In the genomic region with DNA sequence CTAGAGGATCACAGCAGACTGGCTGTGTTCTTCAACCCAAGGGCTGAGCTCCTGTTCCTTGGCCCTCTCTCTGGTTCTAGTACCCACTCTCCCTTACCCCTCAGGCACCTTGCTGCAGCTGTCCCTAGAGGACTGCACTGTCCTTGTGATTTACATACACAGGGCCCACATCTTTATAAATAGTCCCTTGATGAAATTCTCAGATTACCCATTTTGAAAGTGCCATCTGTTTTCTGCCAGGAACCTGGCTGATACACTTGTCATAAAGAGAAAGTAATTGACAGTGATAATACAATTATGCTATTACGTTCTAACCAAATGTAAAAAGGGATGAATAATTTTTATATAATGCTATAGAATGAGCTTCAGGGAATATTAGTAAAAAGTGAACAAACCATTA, we compare ENCODE assay signal across 9 cellular contexts. TPM values are rescaled to one million over a fixed set of nuclear protein-coding genes. Genes with fewer than 3 reads are reported as not detected.
A peak's percentile ranks its signal among the peaks of the same experiment; 100 is the strongest.
DNase-seq lines count a peak whose midpoint lies in the region; ATAC-seq and TF ChIP-seq lines count a peak whose summit lies in the region.
"Had no signal": no experiment of that assay in that cellular context is flagged by ENCODE, and none has a peak within 500 bp of the region (broad histone marks: within the 10 kb centered on the region; RNA-seq: fewer than 3 reads in every experiment).

No MANE protein-coding gene starts in this region.

- TF ChIP-seq CTCF in GM13977 (IDR thresholded peaks at IDR 0.05; ENCODE audit: extremely low read depth, insufficient read depth, missing control alignments) (no peak), activated B cell treated with CpG ODN at 0.5 μM for 24 hours (IDR thresholded peaks at IDR 0.05) (no peak)

- CTCF ChIA-PET in activated B cell treated with CpG ODN at 0.5 μM for 24 hours (lab: Charles Lee), result interaction anchor here (0.9 to 1.0 kb wide), 2 partner anchors 38 to 39 kb away, joined by 3 read pairs; no protein-coding TSS in a partner anchor
- CTCF ChIA-PET in activated naive CD4-positive, alpha-beta T cell treated with anti-CD3 and anti-CD28 coated beads, Interleukin-2, amount 10 ng/mL, durations not matched to agents 7 days and 5 days (lab: Charles Lee), result interaction anchor here (0.6 to 2.0 kb wide), 3 partner anchors 30 to 50 kb away, joined by 3 to 4 read pairs (median 3); no protein-coding TSS in a partner anchor

- no peaks in the 10 kb centered on the region for H3K9me3 Mint-ChIP-seq in activated B cell treated with CpG ODN at 0.5 μM for 24 hours
- no peaks in the 10 kb centered on the region for H3K9me3 Mint-ChIP-seq in activated naive CD4-positive, alpha-beta T cell treated with anti-CD3 and anti-CD28 coated beads, Interleukin-2, amount 10 ng/mL, durations not matched to agents 7 days and 5 days
- no peaks in the 10 kb centered on the region for H3K9me3 Mint-ChIP-seq in activated T-helper 2 cell treated with anti-CD3 and anti-CD28 coated beads, Interferon-gamma antibody, Interleukin-2, Interleukin-4, amounts not matched to agents 10 μg/mL and 5 μg/mL and 100 μg/mL, durations not matched to agents 14 hours and 24 hours and 36 hours
- H3K9me3 Mint-ChIP-seq: memory B cell had no signal

- no peak overlapping the region for H3K27ac Mint-ChIP-seq in activated B cell treated with CpG ODN at 0.5 μM for 24 hours
- no peak overlapping the region for H3K27ac Mint-ChIP-seq in activated naive CD4-positive, alpha-beta T cell treated with anti-CD3 and anti-CD28 coated beads, Interleukin-2, amount 10 ng/mL, durations not matched to agents 7 days and 5 days
- no peak overlapping the region for H3K27ac Mint-ChIP-seq in activated T-helper 2 cell treated with anti-CD3 and anti-CD28 coated beads, Interferon-gamma antibody, Interleukin-2, Interleukin-4, amounts not matched to agents 10 μg/mL and 5 μg/mL and 100 μg/mL, durations not matched to agents 14 hours and 24 hours and 36 hours
- H3K27ac Mint-ChIP-seq: memory B cell had no signal

- peaks cover 14% of the 10 kb centered on the region for H3K4me1 Mint-ChIP-seq in activated B cell treated with CpG ODN at 0.5 μM for 24 hours
- no peaks in the 10 kb centered on the region for H3K4me1 Mint-ChIP-seq in activated naive CD4-positive, alpha-beta T cell treated with anti-CD3 and anti-CD28 coated beads, Interleukin-2, amount 10 ng/mL, durations not matched to agents 7 days and 5 days
- no peaks in the 10 kb centered on the region for H3K4me1 Mint-ChIP-seq in activated T-helper 2 cell treated with anti-CD3 and anti-CD28 coated beads, Interferon-gamma antibody, Interleukin-2, Interleukin-4, amounts not matched to agents 10 μg/mL and 5 μg/mL and 100 μg/mL, durations not matched to agents 14 hours and 24 hours and 36 hours (ENCODE audit: low read depth)

- POLR2A ChIA-PET in activated B cell treated with CpG ODN at 0.5 μM for 24 hours (lab: Charles Lee), result interaction anchor here (0.6 to 1.9 kb wide), 3 partner anchors 19 to 41 kb away, joined by 3 to 6 read pairs (median 4); no protein-coding TSS in a partner anchor

- intact Hi-C loops in activated B cell treated with CpG ODN at 0.5 μM for 24 hours (cut with micrococcal nuclease), result loop anchor here (5.0 kb wide), 1 partner anchor 41 kb away; no protein-coding TSS in a partner anchor
- intact Hi-C loops in activated T-helper 2 cell treated with anti-CD3 and anti-CD28 coated beads, Interferon-gamma antibody, Interleukin-2, Interleukin-4, amounts not matched to agents 10 μg/mL and 5 μg/mL and 100 μg/mL, durations not matched to agents 14 hours and 24 hours and 36 hours (cut with micrococcal nuclease), result no loop called here

- H3K36me3 Mint-ChIP-seq in activated B cell treated with CpG ODN at 0.5 μM for 24 hours (ENCODE audit: low read depth), result no peaks in the 10 kb centered on the region
- no peaks in the 10 kb centered on the region for H3K36me3 Mint-ChIP-seq in activated naive CD4-positive, alpha-beta T cell treated with anti-CD3 and anti-CD28 coated beads, Interleukin-2, amount 10 ng/mL, durations not matched to agents 7 days and 5 days
- H3K36me3 Mint-ChIP-seq in activated T-helper 2 cell treated with anti-CD3 and anti-CD28 coated beads, Interferon-gamma antibody, Interleukin-2, Interleukin-4, amounts not matched to agents 10 μg/mL and 5 μg/mL and 100 μg/mL, durations not matched to agents 14 hours and 24 hours and 36 hours (ENCODE audit: low read depth), result no peaks in the 10 kb centered on the region
- H3K36me3 Mint-ChIP-seq: memory B cell had no signal

- H3K27me3 Mint-ChIP-seq in activated B cell treated with CpG ODN at 0.5 μM for 24 hours, result no peaks in the 10 kb centered on the region
- peaks cover 17% of the 10 kb centered on the region for H3K27me3 Mint-ChIP-seq in activated naive CD4-positive, alpha-beta T cell treated with anti-CD3 and anti-CD28 coated beads, Interleukin-2, amount 10 ng/mL, durations not matched to agents 7 days and 5 days
- H3K27me3 Mint-ChIP-seq in activated T-helper 2 cell treated with anti-CD3 and anti-CD28 coated beads, Interferon-gamma antibody, Interleukin-2, Interleukin-4, amounts not matched to agents 10 μg/mL and 5 μg/mL and 100 μg/mL, durations not matched to agents 14 hours and 24 hours and 36 hours (ENCODE audit: low read depth), result no peaks in the 10 kb centered on the region
- H3K27me3 Mint-ChIP-seq: memory B cell had no signal

- in situ Hi-C loops in GM13977 (cut with MboI; ENCODE audit: low pct_unique_long_range_greater_than_20kb, low sequenced_read_pairs, unreplicated experiment), result no loop called here

- no peak overlapping the region for H3K4me3 Mint-ChIP-seq in activated B cell treated with CpG ODN at 0.5 μM for 24 hours
- H3K4me3 Mint-ChIP-seq in activated naive CD4-positive, alpha-beta T cell treated with anti-CD3 and anti-CD28 coated beads, Interleukin-2, amount 10 ng/mL, durations not matched to agents 7 days and 5 days, result no peak overlapping the region
- H3K4me3 Mint-ChIP-seq in activated T-helper 2 cell treated with anti-CD3 and anti-CD28 coated beads, Interferon-gamma antibody, Interleukin-2, Interleukin-4, amounts not matched to agents 10 μg/mL and 5 μg/mL and 100 μg/mL, durations not matched to agents 14 hours and 24 hours and 36 hours (ENCODE audit: low read depth), result no peak overlapping the region
- H3K4me3 Mint-ChIP-seq: memory B cell had no signal

- peak; percentile 42 for DNase-seq in GM13977 (ENCODE audit: low spot score)
- DNase-seq in activated B cell treated with CpG ODN at 0.5 μM for 24 hours, result no peak
- DNase-seq in HPDE6-E6E7 (ENCODE audit: extremely low spot score), result no peak
- no peak for DNase-seq in activated naive CD4-positive, alpha-beta T cell treated with anti-CD3 and anti-CD28 coated beads, Interleukin-2, amount 10 ng/mL, durations not matched to agents 7 days and 5 days
- DNase-seq in activated T-helper 2 cell treated with anti-CD3 and anti-CD28 coated beads, Interferon-gamma antibody, Interleukin-2, Interleukin-4, amounts not matched to agents 10 μg/mL and 5 μg/mL and 100 μg/mL, durations not matched to agents 14 hours and 24 hours and 36 hours (ENCODE audit: low spot score), result no peak
- DNase-seq in NCI-H748 (lab: John Stamatoyannopoulos, UW; ENCODE audit: unreplicated experiment), result no peak

- ATAC-seq in GM21447 (IDR thresholded peaks at IDR 0.05; ENCODE audit: unreplicated experiment), result peak; percentile 90
- peak; percentile 84 for ATAC-seq in HG03342 (IDR thresholded peaks at IDR 0.05; ENCODE audit: unreplicated experiment)
- peak; percentile 89 for ATAC-seq in activated B cell treated with CpG ODN at 0.5 μM for 24 hours (ENCODE audit: low read depth)

RNA-seq across cellular contexts. Expression of gene SPARC, which starts 16.5 kb away (rescaled TPM):
- not detected in 2 replicates for total RNA-seq in activated B cell treated with CpG ODN at 0.5 μM for 24 hours
- total RNA-seq in activated T-helper 2 cell treated with anti-CD3 and anti-CD28 coated beads, Interferon-gamma antibody, Interleukin-2, Interleukin-4, amounts not matched to agents 10 μg/mL and 5 μg/mL and 100 μg/mL, durations not matched to agents 14 hours and 24 hours and 36 hours, result 0.43 TPM in 1 of 2 replicates, not detected in the other

RNA-seq across cellular contexts. Expression of gene ATOX1, which starts 55.2 kb away (rescaled TPM):
- total RNA-seq in activated B cell treated with CpG ODN at 0.5 μM for 24 hours, result 61.2 and 66.6 TPM in 2 replicates
- 69.8 and 82.8 TPM in 2 replicates for total RNA-seq in activated T-helper 2 cell treated with anti-CD3 and anti-CD28 coated beads, Interferon-gamma antibody, Interleukin-2, Interleukin-4, amounts not matched to agents 10 μg/mL and 5 μg/mL and 100 μg/mL, durations not matched to agents 14 hours and 24 hours and 36 hours
